In the genomic region with DNA sequence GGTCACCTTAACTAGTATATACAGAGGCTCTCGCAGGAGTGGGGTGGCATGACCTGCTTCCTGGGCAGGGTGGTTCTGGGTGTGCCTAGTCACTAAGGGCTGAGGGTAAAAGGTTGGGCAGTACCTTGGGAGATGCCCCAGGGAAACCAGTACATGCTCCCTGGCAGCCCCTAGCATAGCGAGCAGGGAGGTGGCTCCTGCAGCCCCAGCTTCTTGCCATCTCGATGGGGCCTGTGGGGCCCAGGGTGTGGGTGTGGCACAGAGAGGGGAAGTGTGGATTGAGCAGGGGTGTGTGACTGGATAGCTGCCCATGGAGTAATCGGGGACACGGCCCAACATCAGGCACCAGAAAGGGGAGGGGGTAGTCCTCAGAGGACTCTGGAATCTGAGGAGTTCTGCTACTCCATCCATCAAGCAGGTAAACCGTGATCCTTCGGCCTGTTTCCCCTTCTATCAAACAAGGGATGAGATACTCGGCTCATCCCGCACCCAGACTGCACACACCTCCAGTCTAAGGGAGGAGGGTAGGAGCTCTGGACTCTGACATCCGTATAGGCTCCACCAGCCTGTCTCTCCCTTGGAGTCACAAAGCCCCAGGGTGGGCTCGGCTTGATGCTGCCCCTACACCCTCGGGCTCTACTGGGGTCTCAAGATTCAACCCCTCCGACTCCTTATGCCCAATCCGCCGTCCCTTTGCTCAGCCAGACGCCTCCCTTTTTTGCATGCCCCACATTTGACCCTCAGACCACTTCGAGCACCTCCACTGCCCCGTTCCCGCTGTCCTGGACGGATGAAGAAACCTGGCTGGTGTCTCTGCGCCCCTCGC, we compare ENCODE assay signal across 8 cellular contexts. TPM values are rescaled to one million over a fixed set of nuclear protein-coding genes. Genes with fewer than 3 reads are reported as not detected.
A peak's percentile ranks its signal among the peaks of the same experiment; 100 is the strongest.
DNase-seq lines count a peak whose midpoint lies in the region; ATAC-seq, FAIRE-seq and TF ChIP-seq lines count a peak whose summit lies in the region.

No MANE protein-coding gene starts in this region.

- H4K8ac ChIP-seq in H1 (ENCODE audit: extremely low read depth, insufficient read depth, low read length): peak overlapping the region; percentile 96

- no peaks in the 10 kb centered on the region for H3F3A ChIP-seq in PC-3 (ENCODE audit: low read length, unreplicated experiment)

- H3K9me2 ChIP-seq in PC-3 (replicated peaks; ENCODE audit: low read length): no peaks in the 10 kb centered on the region

- intact Hi-C loops in PC-3 (cut with micrococcal nuclease): loop anchor here (1.0 to 2.0 kb wide), 2 partner anchors 19 to 56 kb away; no protein-coding TSS in a partner anchor

- FAIRE-seq in GM19239 (lab: Jason Lieb, UNC) (peak; percentile 39), H1 (lab: Jason Lieb, UNC) (no peak)

- H3K79me1 ChIP-seq in H1 (ENCODE audit: low read depth, low read length): peaks cover 5% of the 10 kb centered on the region

- H2AK5ac ChIP-seq in H1 (ENCODE audit: low read depth, low read length): 0 out of 2 replicates have a peak overlapping the region, but pooled peaks have one; percentile 44

- ATAC-seq in PC-3 (no peak), GM19035 (IDR thresholded peaks at IDR 0.05; ENCODE audit: unreplicated experiment) (no peak), HG03571 (IDR thresholded peaks at IDR 0.05; ENCODE audit: unreplicated experiment) (no peak), GM18870 (IDR thresholded peaks at IDR 0.05; ENCODE audit: unreplicated experiment) (no peak)

- H2AFZ ChIP-seq in PC-3 (ENCODE audit: low read length): peak overlapping the region; percentile 85
- H2AFZ ChIP-seq in H1 (ENCODE audit: low read length): no peak overlapping the region
- H2AFZ ChIP-seq in neuron (ENCODE audit: low read depth, low read length): no peak overlapping the region

- POLR2A ChIA-PET in PC-3 (lab: Charles Lee; ENCODE audit: unreplicated experiment): interaction anchor here (0.6 to 1.7 kb wide), 3 partner anchors 9 to 41 kb away, joined by 3 to 6 read pairs (median 4); a partner anchor contains a TSS
- POLR2A ChIA-PET in H1 (lab: Charles Lee; ENCODE audit: partially characterized antibody): interaction anchor here (0.7 to 21.3 kb wide), 28 partner anchors 10 to 162 kb away, joined by 3 to 650 read pairs (median 6); a partner anchor contains a TSS

- BruUV-seq in PC-3 (replicated peaks; lab: Mats Ljungman, UMichigan): no TSS peak

- H2BK15ac ChIP-seq in H1 (ENCODE audit: low read length): peak overlapping the region; percentile 88; the same call in 1 of the 2 replicates

- H3K9ac ChIP-seq in PC-3 (ENCODE audit: low read length) (peak overlapping the region; percentile 94), H1 (replicated peaks in 1 of 4; ENCODE audit: extremely low read depth in 1 of 4, low read depth in 3 of 4, low read length in 3 of 4) (peak overlapping the region; percentile 43 to 90 (median 74))

- CTCF ChIA-PET in PC-3 (lab: Charles Lee): interaction anchor here (0.9 to 1.4 kb wide), 5 partner anchors 14 to 156 kb away, joined by 3 to 5 read pairs (median 3); a partner anchor contains a TSS
- CTCF ChIA-PET in H1 (lab: Charles Lee; ENCODE audit: partially characterized antibody): interaction anchor here (0.6 to 5.2 kb wide), 36 partner anchors 9 to 1424 kb away, joined by 3 to 35 read pairs (median 4); a partner anchor contains a TSS

- H3K23ac ChIP-seq in H1 (ENCODE audit: insufficient read length): no peak overlapping the region

- H3K14ac ChIP-seq in H1 (ENCODE audit: insufficient read length): no peak overlapping the region

- peaks cover 11% of the 10 kb centered on the region for H3K23me2 ChIP-seq in H1 (ENCODE audit: low read depth, low read length)

- H3K79me2 ChIP-seq in PC-3 (ENCODE audit: low read length) (peaks cover 44% of the 10 kb centered on the region), H1 (ENCODE audit: control insufficient read depth in 1 of 2, insufficient read depth in 2 of 2, low read length in 2 of 2) (peaks cover 0 to 17% of the 10 kb centered on the region in 2 experiments; a peak in 1 of 4 replicates)

- H3K27me3 ChIP-seq in PC-3 (ENCODE audit: low read length) (no peaks in the 10 kb centered on the region), H1 (replicated peaks in 1 of 4; ENCODE audit: control insufficient read depth in 3 of 4, extremely low read depth in 1 of 4, insufficient read depth in 3 of 4, low read length in 3 of 4) (no peaks in the 10 kb centered on the region; a peak in 1 of 7 replicates), neuron (ENCODE audit: insufficient read depth, low read length) (no peaks in the 10 kb centered on the region)

- no peak for TF ChIP-seq EP300 in H1 (IDR thresholded peaks at IDR 0.05; ENCODE audit: borderline replicate concordance in 1 of 2, low read depth in 2 of 2, low read length in 2 of 2)

- peak; percentile 53; the same call in 1 of the 2 replicates for TF ChIP-seq CTCF in PC-3 (conservative IDR thresholded peaks at IDR 0.05; ENCODE audit: low read depth, low read length)
- no peak for TF ChIP-seq CTCF in H1 (IDR thresholded peaks at IDR 0.05; ENCODE audit: control extremely low read depth in 1 of 3, insufficient read depth in 1 of 3, low read depth in 1 of 3, low read length in 3 of 3)

- no peak for DNase-seq in GM19239 (ENCODE audit: insufficient read length, low spot score)
- DNase-seq in PC-3: peak; percentile 4
- DNase-seq in H1 (ENCODE audit: low read depth in 1 of 2, low spot score in 2 of 2): no peak
- DNase-seq in NCI-H774 (lab: John Stamatoyannopoulos, UW): no peak

- H2BK12ac ChIP-seq in H1 (ENCODE audit: low read depth, low read length): no peak overlapping the region

- TF ChIP-seq POLR2A in H1 (IDR thresholded peaks at IDR 0.05; ENCODE audit: control extremely low read depth in 1 of 2, low read depth in 2 of 2, low read length in 2 of 2): no peak; a peak in 1 of 3 replicates

- H3K18ac ChIP-seq in H1 (ENCODE audit: extremely low read depth, low read length): peak overlapping the region; percentile 78; the same call in 1 of the 2 replicates

- H3K4me2 ChIP-seq in PC-3 (ENCODE audit: low read length) (peak overlapping the region; percentile 95), H1 (ENCODE audit: insufficient read depth in 1 of 2, low read depth in 2 of 2, low read length in 2 of 2) (peak overlapping the region; percentile 67 to 85)

- WGBS in H1 (ENCODE audit: extremely low coverage in 1 of 2, insufficient coverage in 1 of 2, insufficient read length in 1 of 2, insufficient replicate concordance in 2 of 2, low coverage in 1 of 2, low lambda C conversion rate in 2 of 2, missing lambda C conversion rate in 1 of 2), 2 experiments: 38% methylated on average over 20 of the region's 22 CpGs; no CpG with 5 or more reads in 1 of the 2 experiments

- H3K9me3 ChIP-seq in PC-3 (ENCODE audit: low read length) (no peaks in the 10 kb centered on the region), H1 (ENCODE audit: insufficient read depth in 2 of 2, low read depth in 1 of 2, low read length in 1 of 2) (no peaks in the 10 kb centered on the region), neuron (ENCODE audit: low read length) (peaks cover 2% of the 10 kb centered on the region)

- peak overlapping the region; percentile 89 for H2BK5ac ChIP-seq in H1 (ENCODE audit: low read depth, low read length)

- no peak; a peak in 1 of 4 replicates for TF ChIP-seq RAD21 in H1 (IDR thresholded peaks at IDR 0.05 in 1 of 2, conservative IDR thresholded peaks at IDR 0.05 in 1 of 2; ENCODE audit: low read depth in 2 of 2, low read length in 2 of 2)

- H3K4me1 ChIP-seq in PC-3 (ENCODE audit: insufficient read depth, low read length) (peaks cover 16% of the 10 kb centered on the region), H1 (replicated peaks in 1 of 4; ENCODE audit: control insufficient read depth in 3 of 4, insufficient read depth in 4 of 4, low read length in 3 of 4) (peaks cover 0 to 35% (median 20%) of the 10 kb centered on the region in 4 experiments; a peak in 6 of 7 replicates), neuron (ENCODE audit: insufficient read depth, low read length) (peaks cover 9% of the 10 kb centered on the region)

- no peak overlapping the region for H2BK20ac ChIP-seq in H1 (ENCODE audit: low read length)

- H3K36me3 ChIP-seq in PC-3 (ENCODE audit: low read depth, low read length) (peaks cover 17% of the 10 kb centered on the region), H1 (ENCODE audit: control insufficient read depth in 2 of 4, insufficient read depth in 4 of 4, low read length in 3 of 4) (peaks cover 0 to 9% (median 2%) of the 10 kb centered on the region in 4 experiments; a peak in 2 of 8 replicates), neuron (ENCODE audit: insufficient read depth, low read length) (peaks cover 30% of the 10 kb centered on the region)

- peak overlapping the region; percentile 65 for H3K27ac ChIP-seq in PC-3 (ENCODE audit: low read length)
- peak overlapping the region; percentile 91 for H3K27ac ChIP-seq in H1 (ENCODE audit: low read depth, low read length)

- H4K20me1 ChIP-seq in PC-3 (ENCODE audit: low read length): no peaks in the 10 kb centered on the region
- peaks cover 2 to 9% of the 10 kb centered on the region in 2 experiments for H4K20me1 ChIP-seq in H1 (replicated peaks in 1 of 2; ENCODE audit: control insufficient read depth in 1 of 2, insufficient read depth in 2 of 2, low read length in 2 of 2)

- H3K56ac ChIP-seq in H1 (replicated peaks; ENCODE audit: insufficient read length, low read depth, low read length): peak overlapping the region; percentile 51

- H2BK120ac ChIP-seq in H1 (replicated peaks; ENCODE audit: low read depth, low read length): no peak overlapping the region

- peak overlapping the region; percentile 89 for H3K4me3 ChIP-seq in PC-3 (ENCODE audit: low read length)
- peak overlapping the region; percentile 54 to 87 (median 70) for H3K4me3 ChIP-seq in H1 (ENCODE audit: extremely low read depth in 1 of 4, insufficient read depth in 2 of 4, low read depth in 3 of 4, low read length in 4 of 4)
- peak overlapping the region; percentile 64 for H3K4me3 ChIP-seq in neuron (ENCODE audit: low read length)

- H4K91ac ChIP-seq in H1 (replicated peaks; ENCODE audit: insufficient read length, low read length): peak overlapping the region; percentile 54

- H3K4ac ChIP-seq in H1 (replicated peaks; ENCODE audit: insufficient read length, low read depth, low read length): no peak overlapping the region

- no peak overlapping the region for H4K5ac ChIP-seq in H1 (ENCODE audit: insufficient read length, low read depth, low read length)

RNA-seq across cellular contexts. Expression of a gene that starts 1.1 kb away (rescaled TPM):
- total RNA-seq in PC-3 (2014; rRNA removed): 14.0 and 19.1 TPM in 2 replicates
- 16.9 and 17.3 TPM in 2 replicates for total RNA-seq in H1 (2021; fragmentation: NEBNext Ultra II Directional; extraction: Animal tissue kit (Norgen Biotek cat#: 25700))
- polyA plus RNA-seq in H1 (2011; rRNA removed): 17.2 and 31.4 TPM in 2 replicates
- 10.8 TPM for polyA plus RNA-seq in H1 (2011; cell fraction: cytosol; rRNA removed)
- 18.7 TPM for polyA plus RNA-seq in H1 (2011; cell fraction: nucleus; rRNA removed)
- polyA plus RNA-seq in H1 (2012, experiment 1 of 2): 8.9 to 18.6 TPM (median 17.5 TPM) in 4 replicates
- polyA plus RNA-seq in H1 (2012, experiment 2 of 2): 13.2 TPM
- 12.5 TPM for polyA plus RNA-seq in H1 (2013, experiment 1 of 2)
- polyA plus RNA-seq in H1 (2013, experiment 2 of 2): 13.1 TPM
- polyA minus RNA-seq in H1 (2011; rRNA and poly(A)+ RNA removed): 5.0 and 5.1 TPM in 2 replicates
- polyA minus RNA-seq in H1 (2011; cell fraction: cytosol; rRNA and poly(A)+ RNA removed): 10.1 TPM
- polyA minus RNA-seq in H1 (2011; cell fraction: nucleus; rRNA and poly(A)+ RNA removed): 18.1 TPM

RNA-seq across cellular contexts. Expression of a gene that starts 6.7 kb away (rescaled TPM):
- total RNA-seq in PC-3 (2014; rRNA removed): 56.2 and 56.8 TPM in 2 replicates
- 20.7 and 25.1 TPM in 2 replicates for total RNA-seq in H1 (2021; fragmentation: NEBNext Ultra II Directional; extraction: Animal tissue kit (Norgen Biotek cat#: 25700))
- 80.5 and 95.9 TPM in 2 replicates for polyA plus RNA-seq in H1 (2011; rRNA removed)
- polyA plus RNA-seq in H1 (2011; cell fraction: cytosol; rRNA removed): 69.6 TPM
- 68.5 TPM for polyA plus RNA-seq in H1 (2011; cell fraction: nucleus; rRNA removed)
- 39.9 to 57.6 TPM (median 48.9 TPM) in 4 replicates for polyA plus RNA-seq in H1 (2012, experiment 1 of 2)
- 53.5 TPM for polyA plus RNA-seq in H1 (2012, experiment 2 of 2)
- polyA plus RNA-seq in H1 (2013, experiment 1 of 2): 30.3 TPM
- 31.5 TPM for polyA plus RNA-seq in H1 (2013, experiment 2 of 2)
- 34.0 and 38.3 TPM in 2 replicates for polyA minus RNA-seq in H1 (2011; rRNA and poly(A)+ RNA removed)
- polyA minus RNA-seq in H1 (2011; cell fraction: cytosol; rRNA and poly(A)+ RNA removed): 10.1 TPM
- polyA minus RNA-seq in H1 (2011; cell fraction: nucleus; rRNA and poly(A)+ RNA removed): 16.9 TPM

RNA-seq across cellular contexts. Expression of a gene that starts 25.4 kb away (rescaled TPM):
- total RNA-seq in PC-3 (2014; rRNA removed): 1,169 and 1,653 TPM in 2 replicates
- 1,398 and 1,433 TPM in 2 replicates for total RNA-seq in H1 (2021; fragmentation: NEBNext Ultra II Directional; extraction: Animal tissue kit (Norgen Biotek cat#: 25700))
- 1,442 and 2,243 TPM in 2 replicates for polyA plus RNA-seq in H1 (2011; rRNA removed)
- 1,009 TPM for polyA plus RNA-seq in H1 (2011; cell fraction: cytosol; rRNA removed)
- 3,768 TPM for polyA plus RNA-seq in H1 (2011; cell fraction: nucleus; rRNA removed)
- 1,824 to 2,237 TPM (median 2,041 TPM) in 4 replicates for polyA plus RNA-seq in H1 (2012, experiment 1 of 2)
- 2,033 TPM for polyA plus RNA-seq in H1 (2012, experiment 2 of 2)
- polyA plus RNA-seq in H1 (2013, experiment 1 of 2): 913 TPM
- 805 TPM for polyA plus RNA-seq in H1 (2013, experiment 2 of 2)
- 3,393 and 4,202 TPM in 2 replicates for polyA minus RNA-seq in H1 (2011; rRNA and poly(A)+ RNA removed)
- polyA minus RNA-seq in H1 (2011; cell fraction: cytosol; rRNA and poly(A)+ RNA removed): 1,842 TPM
- polyA minus RNA-seq in H1 (2011; cell fraction: nucleus; rRNA and poly(A)+ RNA removed): 1,128 TPM

RNA-seq across cellular contexts. Expression of a gene that starts 36.4 kb away (rescaled TPM):
- 220 and 264 TPM in 2 replicates for total RNA-seq in PC-3 (2014; rRNA removed)
- 70.0 and 75.8 TPM in 2 replicates for total RNA-seq in H1 (2021; fragmentation: NEBNext Ultra II Directional; extraction: Animal tissue kit (Norgen Biotek cat#: 25700))
- polyA plus RNA-seq in H1 (2011; rRNA removed): 115 and 132 TPM in 2 replicates
- 180 TPM for polyA plus RNA-seq in H1 (2011; cell fraction: cytosol; rRNA removed)
- polyA plus RNA-seq in H1 (2011; cell fraction: nucleus; rRNA removed): 98.9 TPM
- polyA plus RNA-seq in H1 (2012, experiment 1 of 2): 105 to 150 TPM (median 138 TPM) in 4 replicates
- polyA plus RNA-seq in H1 (2012, experiment 2 of 2): 99.5 TPM
- 83.2 TPM for polyA plus RNA-seq in H1 (2013, experiment 1 of 2)
- 87.1 TPM for polyA plus RNA-seq in H1 (2013, experiment 2 of 2)
- 83.8 and 85.2 TPM in 2 replicates for polyA minus RNA-seq in H1 (2011; rRNA and poly(A)+ RNA removed)
- polyA minus RNA-seq in H1 (2011; cell fraction: cytosol; rRNA and poly(A)+ RNA removed): 70.9 TPM
- polyA minus RNA-seq in H1 (2011; cell fraction: nucleus; rRNA and poly(A)+ RNA removed): 34.6 TPM

RNA-seq across cellular contexts. Expression of a gene that starts 39.9 kb away (rescaled TPM):
- 243 and 268 TPM in 2 replicates for total RNA-seq in PC-3 (2014; rRNA removed)
- total RNA-seq in H1 (2021; fragmentation: NEBNext Ultra II Directional; extraction: Animal tissue kit (Norgen Biotek cat#: 25700)): 114 and 119 TPM in 2 replicates
- polyA plus RNA-seq in H1 (2011; rRNA removed): 91.8 and 93.8 TPM in 2 replicates
- polyA plus RNA-seq in H1 (2011; cell fraction: cytosol; rRNA removed): 82.4 TPM
- 91.5 TPM for polyA plus RNA-seq in H1 (2011; cell fraction: nucleus; rRNA removed)
- 95.9 to 118 TPM (median 107 TPM) in 4 replicates for polyA plus RNA-seq in H1 (2012, experiment 1 of 2)
- polyA plus RNA-seq in H1 (2012, experiment 2 of 2): 85.0 TPM
- 86.6 TPM for polyA plus RNA-seq in H1 (2013, experiment 1 of 2)
- 85.7 TPM for polyA plus RNA-seq in H1 (2013, experiment 2 of 2)
- polyA minus RNA-seq in H1 (2011; rRNA and poly(A)+ RNA removed): 67.7 and 82.2 TPM in 2 replicates
- polyA minus RNA-seq in H1 (2011; cell fraction: cytosol; rRNA and poly(A)+ RNA removed): 50.6 TPM
- 69.7 TPM for polyA minus RNA-seq in H1 (2011; cell fraction: nucleus; rRNA and poly(A)+ RNA removed)
